23 cellular contexts compared by ENCODE assay signal in the genomic region with DNA sequence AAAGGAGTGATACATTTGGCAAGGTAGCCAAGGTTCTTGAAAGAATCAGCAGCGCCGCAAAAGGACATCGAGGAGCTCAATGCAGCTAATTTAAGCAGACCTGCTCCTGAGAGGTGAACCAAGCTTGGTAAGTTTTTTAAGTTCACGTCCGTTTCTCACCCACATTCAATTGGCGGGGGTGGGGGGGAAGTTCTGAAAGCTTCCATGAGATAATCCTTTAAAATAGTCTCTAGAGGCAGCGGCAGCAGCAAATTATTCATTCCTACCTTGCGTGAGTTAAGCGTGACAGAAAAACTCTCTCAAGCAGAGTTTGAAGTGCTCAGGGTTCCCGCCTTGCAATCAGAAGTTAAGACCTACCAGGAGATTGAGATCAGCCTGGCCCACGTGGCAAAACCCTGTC.
DNase-seq lines count a peak whose midpoint lies in the region; ATAC-seq, FAIRE-seq and TF ChIP-seq lines count a peak whose summit lies in the region.
"Had no signal": no experiment of that assay in that cellular context is flagged by ENCODE, and none has a peak within 500 bp of the region (broad histone marks: within the 10 kb centered on the region; RNA-seq: fewer than 3 reads in every experiment).

No MANE protein-coding gene starts in this region.

- H3K27ac ChIP-seq in right lobe of liver: peak overlapping the region in 2 of 3 donors; percentile 24 to 58
- no peak overlapping the region for H3K27ac ChIP-seq in HepG2 (ENCODE audit: extremely low read length, insufficient read depth, low read length)
- H3K27ac ChIP-seq in HUES48 (ENCODE audit: low read depth, low read length): peak overlapping the region; percentile 31
- H3K27ac ChIP-seq in endothelial cell of umbilical vein (ENCODE audit: insufficient read depth, low read depth, low read length): peak overlapping the region; percentile 70
- peak overlapping the region; percentile 58 for H3K27ac ChIP-seq in osteoblast (ENCODE audit: low read depth, low read length)
- H3K27ac ChIP-seq: KMS-11, SJCRH30 had no signal

- TF ChIP-seq CTCF in right lobe of liver (IDR thresholded peaks at IDR 0.05) (no peak), HepG2 (CRISPR knock-in tag; IDR thresholded peaks at IDR 0.05) (no peak), endothelial cell of umbilical vein (IDR thresholded peaks at IDR 0.05; ENCODE audit: extremely low read depth in 1 of 2, insufficient read depth in 1 of 2, low read depth in 1 of 2, low read length in 2 of 2) (no peak), osteoblast (IDR thresholded peaks at IDR 0.05; ENCODE audit: extremely low read depth, low read depth, low read length) (no peak), glutamatergic neuron (IDR thresholded peaks at IDR 0.05; ENCODE audit: partially characterized antibody, unreplicated experiment) (no peak)

- peaks cover 1% of the 10 kb centered on the region for H3K9me3 Mint-ChIP-seq in glutamatergic neuron (ENCODE audit: unreplicated experiment)
- H3K9me3 Mint-ChIP-seq: IgD-negative memory B cell had no signal

- POLR2A ChIA-PET in HepG2 (lab: Yijun Ruan, JAX) (no interaction called here), endothelial cell of umbilical vein (lab: Charles Lee) (interaction anchor here (0.7 kb wide), 1 partner anchor 60 kb away, joined by 4 read pairs; no protein-coding TSS in a partner anchor)

- H3K9me3 ChIP-seq in right lobe of liver: no peaks in the 10 kb centered on the region
- H3K9me3 ChIP-seq in HepG2 (ENCODE audit: low read length): no peaks in the 10 kb centered on the region
- no peaks in the 10 kb centered on the region for H3K9me3 ChIP-seq in HUES48 (ENCODE audit: control insufficient read depth, insufficient read depth, low read length)
- H3K9me3 ChIP-seq in endothelial cell of umbilical vein (replicated peaks; ENCODE audit: control insufficient read depth, insufficient read depth, low read length): no peaks in the 10 kb centered on the region
- no peaks in the 10 kb centered on the region for H3K9me3 ChIP-seq in osteoblast (ENCODE audit: low read depth, low read length)
- H3K9me3 ChIP-seq: SJCRH30 had no signal

- TF ChIP-seq RAD21 in HepG2 (CRISPR knock-in tag; IDR thresholded peaks at IDR 0.05): no peak

- no peak overlapping the region for H3K27ac Mint-ChIP-seq in glutamatergic neuron (ENCODE audit: unreplicated experiment)
- H3K27ac Mint-ChIP-seq: IgD-negative memory B cell had no signal

- H3K4me3 ChIP-seq in right lobe of liver (no peak overlapping the region), HepG2 (replicated peaks in 1 of 3; ENCODE audit: insufficient read depth in 1 of 3, low read depth in 2 of 3, low read length in 3 of 3) (no peak overlapping the region), HUES48 (ENCODE audit: low read depth, low read length) (no peak overlapping the region), endothelial cell of umbilical vein (replicated peaks in 1 of 3; ENCODE audit: insufficient read depth in 1 of 3, low read depth in 1 of 3, low read length in 3 of 3) (no peak overlapping the region), osteoblast (ENCODE audit: insufficient read depth, low read length) (no peak overlapping the region)
- H3K4me3 ChIP-seq: SJCRH30 had no signal

- H3K27me3 Mint-ChIP-seq in glutamatergic neuron (ENCODE audit: unreplicated experiment): peaks cover under 1% of the 10 kb centered on the region

- 88% methylated on average over 10 of the region's 11 CpGs for WGBS in right lobe of liver (ENCODE audit: insufficient coverage, low coverage, low lambda C conversion rate, missing lambda C conversion rate)
- 93% methylated on average over 11 of the region's 11 CpGs for WGBS in HepG2 (ENCODE audit: low lambda C conversion rate)

- no peaks in the 10 kb centered on the region for H3K36me3 Mint-ChIP-seq in glutamatergic neuron (ENCODE audit: unreplicated experiment)
- H3K36me3 Mint-ChIP-seq: IgD-negative memory B cell had no signal

- H2AFZ ChIP-seq in HepG2 (ENCODE audit: low read length) (no peak overlapping the region), endothelial cell of umbilical vein (ENCODE audit: low read depth, low read length) (no peak overlapping the region), osteoblast (ENCODE audit: low read length) (no peak overlapping the region)

- H3K79me2 ChIP-seq in HepG2 (ENCODE audit: insufficient read depth, low read length) (no peaks in the 10 kb centered on the region), endothelial cell of umbilical vein (ENCODE audit: control insufficient read depth, insufficient read depth, low read length) (peaks cover 27% of the 10 kb centered on the region), osteoblast (ENCODE audit: insufficient read depth, low read length) (peaks cover 10% of the 10 kb centered on the region)

- ATAC-seq in right lobe of liver (no peak), HepG2 (no peak)
- ATAC-seq: HCT116 had no signal

- in situ Hi-C loops in HepG2 (cut with HindIII; ENCODE audit: extremely low pct_ligation_motif_present, low pct_unique_long_range_greater_than_20kb): loop anchor here (25.0 kb wide), 2 partner anchors 309 to 766 kb away; a partner anchor contains a TSS

- H3K4me1 ChIP-seq in right lobe of liver: peaks cover 0 to 59% (median 24%) of the 10 kb centered on the region in 4 donors
- peaks cover 73% of the 10 kb centered on the region for H3K4me1 ChIP-seq in HepG2 (ENCODE audit: insufficient read depth, low read length)
- peaks cover 40% of the 10 kb centered on the region for H3K4me1 ChIP-seq in HUES48 (ENCODE audit: control insufficient read depth, insufficient read depth, low read length)
- peaks cover 67% of the 10 kb centered on the region for H3K4me1 ChIP-seq in endothelial cell of umbilical vein (ENCODE audit: control insufficient read depth, extremely low read depth, insufficient read depth, low read length)
- peaks cover 43% of the 10 kb centered on the region for H3K4me1 ChIP-seq in osteoblast (ENCODE audit: insufficient read depth, low read length)
- H3K4me1 ChIP-seq: SJCRH30 had no signal

- no TSS peak for BruUV-seq in HepG2 (replicated peaks; lab: Mats Ljungman, UMichigan)
- BruUV-seq in endothelial cell of umbilical vein (replicated peaks; lab: Mats Ljungman, UMichigan): TSS peak; percentile 2

- FAIRE-seq in HepG2 (lab: Jason Lieb, UNC) (no peak), endothelial cell of umbilical vein (lab: Jason Lieb, UNC) (no peak)
- FAIRE-seq: D721Med, G401.6, H1, HTR-8/SVneo, RCC 7860 had no signal

- DNase-seq in right lobe of liver: no peak
- no peak for DNase-seq in HepG2 (ENCODE audit: low spot score)
- no peak for DNase-seq in endothelial cell of umbilical vein (ENCODE audit: low read depth, low spot score)
- DNase-seq in osteoblast (ENCODE audit: insufficient read length, low spot score, missing footprints): no peak
- no peak for DNase-seq in D341Med (ENCODE audit: low spot score)
- DNase-seq in glutamatergic neuron: no peak
- DNase-seq in stimulated activated CD4-positive, alpha-beta T cell treated with anti-CD3 and anti-CD28 coated beads, Interleukin-4, amount 100 ng/mL, for 1 hour: no peak
- DNase-seq: ACHN, MM.1S, NCI-H2029, NCI-H2227 treated with DMSO at 0.1 percent for 48 hours, NCI-H510A, NCI-H69, SJCRH30 had no signal

- H3K4me1 Mint-ChIP-seq in glutamatergic neuron (ENCODE audit: low read depth, unreplicated experiment): peaks cover 18% of the 10 kb centered on the region

- no peak overlapping the region for H3K4me2 ChIP-seq in HepG2 (ENCODE audit: low read depth, low read length)
- H3K4me2 ChIP-seq in endothelial cell of umbilical vein (ENCODE audit: insufficient read depth, low read length): no peak overlapping the region
- H3K4me2 ChIP-seq in osteoblast (ENCODE audit: insufficient read depth, low read length): no peak overlapping the region
- H3K4me2 ChIP-seq: KMS-11 had no signal

- H3K27me3 ChIP-seq in right lobe of liver: no peaks in the 10 kb centered on the region
- no peaks in the 10 kb centered on the region for H3K27me3 ChIP-seq in HepG2 (ENCODE audit: control insufficient read depth in 1 of 2, insufficient read depth in 2 of 2, low read length in 2 of 2)
- H3K27me3 ChIP-seq in HUES48 (ENCODE audit: control insufficient read depth, insufficient read depth, low read length): no peaks in the 10 kb centered on the region
- H3K27me3 ChIP-seq in endothelial cell of umbilical vein (ENCODE audit: control insufficient read depth in 2 of 2, insufficient read depth in 2 of 2, low read length in 2 of 2): no peaks in the 10 kb centered on the region
- no peaks in the 10 kb centered on the region for H3K27me3 ChIP-seq in osteoblast (ENCODE audit: insufficient read depth, low read length)
- H3K27me3 ChIP-seq: SJCRH30 had no signal

- no peaks in the 10 kb centered on the region for H3K9me1 ChIP-seq in endothelial cell of umbilical vein (replicated peaks; ENCODE audit: control insufficient read depth, extremely low read depth, insufficient read depth, low read length)

- H3K4me3 Mint-ChIP-seq in glutamatergic neuron (ENCODE audit: unreplicated experiment): no peak overlapping the region

- no peak for TF ChIP-seq POLR2A in right lobe of liver (IDR thresholded peaks at IDR 0.05)
- TF ChIP-seq POLR2A in HepG2 (IDR thresholded peaks at IDR 0.05; ENCODE audit: insufficient read depth in 1 of 2, low read depth in 2 of 2, low read length in 2 of 2): no peak
- TF ChIP-seq POLR2A in endothelial cell of umbilical vein (IDR thresholded peaks at IDR 0.05; ENCODE audit: low read depth, low read length): no peak

- CTCF ChIA-PET in HepG2 (lab: Yijun Ruan, JAX; ENCODE audit: low intra/inter-chr PET ratio, low total read pairs) (no interaction called here), endothelial cell of umbilical vein (lab: Charles Lee) (interaction anchor here (0.7 kb wide), 1 partner anchor 31 kb away, joined by 3 read pairs; no protein-coding TSS in a partner anchor)

- no peaks in the 10 kb centered on the region for H4K20me1 ChIP-seq in HepG2 (ENCODE audit: insufficient read depth, low read length)
- H4K20me1 ChIP-seq in endothelial cell of umbilical vein (replicated peaks; ENCODE audit: control insufficient read depth, extremely low read depth, insufficient read depth, low read length): no peaks in the 10 kb centered on the region
- no peaks in the 10 kb centered on the region for H4K20me1 ChIP-seq in osteoblast (ENCODE audit: insufficient read depth, low read length)

- H3K9ac ChIP-seq in HepG2 (ENCODE audit: insufficient read depth, low read depth, low read length) (no peak overlapping the region), HUES48 (ENCODE audit: low read depth, low read length) (no peak overlapping the region), endothelial cell of umbilical vein (replicated peaks; ENCODE audit: extremely low read depth, insufficient read depth, low read length) (no peak overlapping the region)
- H3K9ac ChIP-seq: KMS-11 had no signal

- dilution Hi-C loops in endothelial cell of umbilical vein (cut with MboI; ENCODE audit: extremely low pct_ligation_motif_present, low sequenced_read_pairs): no loop called here

- H3K36me3 ChIP-seq in right lobe of liver (no peaks in the 10 kb centered on the region), HepG2 (replicated peaks in 1 of 2; ENCODE audit: control insufficient read depth in 1 of 2, insufficient read depth in 2 of 2, low read length in 2 of 2) (no peaks in the 10 kb centered on the region), HUES48 (ENCODE audit: control insufficient read depth, insufficient read depth, low read length) (no peaks in the 10 kb centered on the region), endothelial cell of umbilical vein (ENCODE audit: control insufficient read depth in 2 of 2, extremely low read depth in 1 of 2, insufficient read depth in 2 of 2, low read length in 2 of 2) (no peaks in the 10 kb centered on the region), osteoblast (ENCODE audit: insufficient read depth, low read length) (no peaks in the 10 kb centered on the region)
- H3K36me3 ChIP-seq: SJCRH30 had no signal

- intact Hi-C loops in right lobe of liver (cut with DNase I): loop anchor here in 1 of 2 donors (5.0 kb wide), 1 partner anchor 161 kb away; no protein-coding TSS in a partner anchor
- intact Hi-C loops in HepG2 (cut with micrococcal nuclease; ENCODE audit: unreplicated experiment): no loop called here
- intact Hi-C loops in endothelial cell of umbilical vein (cut with micrococcal nuclease): no loop called here

- TF ChIP-seq EP300 in HepG2 (IDR thresholded peaks at IDR 0.05; ENCODE audit: low read depth in 2 of 2, low read length in 2 of 2) (no peak), HepG2 (CRISPR knock-in tag; IDR thresholded peaks at IDR 0.05; ENCODE audit: borderline replicate concordance) (no peak)
